9 cellular contexts compared by ENCODE assay signal in genomic region chr12:1533602-1534304, GRCh38.
DNase-seq lines count a peak whose midpoint lies in the region; ATAC-seq, FAIRE-seq and TF ChIP-seq lines count a peak whose summit lies in the region.
"Had no signal": no experiment of that assay in that cellular context is flagged by ENCODE, and none has a peak within 500 bp of the region (broad histone marks: within the 10 kb centered on the region; RNA-seq: fewer than 3 reads in every experiment).

No MANE protein-coding gene starts in this region.

- TF ChIP-seq EP300 in neural cell (conservative IDR thresholded peaks at IDR 0.05; ENCODE audit: poor library complexity, severe bottlenecking): no peak

- FAIRE-seq in HTR-8/SVneo (lab: Jason Lieb, UNC): peak; percentile 89

- no peak for TF ChIP-seq RAD21 in neural cell (conservative IDR thresholded peaks at IDR 0.05)

- intact Hi-C loops in posterior vena cava (cut with DNase I) (no loop called here), sciatic nerve (cut with DNase I) (no loop called here)

- no peaks in the 10 kb centered on the region for H3K9me2 ChIP-seq in neural cell (ENCODE audit: insufficient read depth, low read length)

- no peak overlapping the region for H3K27ac ChIP-seq in neural cell (ENCODE audit: low read length)
- H3K27ac ChIP-seq: skin epidermis had no signal

- H3K9ac ChIP-seq in neural cell (ENCODE audit: low read length): peak overlapping the region; percentile 25

- peaks cover 92% of the 10 kb centered on the region for H3K79me2 ChIP-seq in neural cell (replicated peaks; ENCODE audit: insufficient read depth, low read length)

- DNase-seq in HTR-8/SVneo (ENCODE audit: insufficient read length, low spot score) (no peak), posterior vena cava (ENCODE audit: low spot score) (no peak), DMS53 (lab: John Stamatoyannopoulos, UW) (no peak), sciatic nerve (ENCODE audit: low spot score) (no peak)
- peak; percentile 77 to 78 for DNase-seq in activated T-cell treated with anti-CD3 and anti-CD28 coated beads, Interleukin-2, amount 50 U/mL, for 48 hours

- H3K9me3 ChIP-seq in neural cell (ENCODE audit: low read length): no peaks in the 10 kb centered on the region

- H3K36me3 ChIP-seq in neural cell (ENCODE audit: insufficient read depth, low read length): no peaks in the 10 kb centered on the region

- H3K4me3 ChIP-seq in GM12875 (ENCODE audit: low read depth, low read length) (peak overlapping the region; percentile 31), neural cell (ENCODE audit: low read length) (peak overlapping the region; percentile 83)

- no peaks in the 10 kb centered on the region for H3K27me3 ChIP-seq in neural cell (ENCODE audit: insufficient read depth, low read depth, low read length)

- ATAC-seq in GM21367 (IDR thresholded peaks at IDR 0.05; ENCODE audit: unreplicated experiment) (peak; percentile 43), sciatic nerve (no peak)

- no peaks in the 10 kb centered on the region for H3F3A ChIP-seq in neural cell (ENCODE audit: insufficient read depth, low read length, poor library complexity, severe bottlenecking)

- H2AFZ ChIP-seq in neural cell (ENCODE audit: low read depth, low read length): no peak overlapping the region

- H4K20me1 ChIP-seq in neural cell (ENCODE audit: insufficient read depth): no peaks in the 10 kb centered on the region

- peak overlapping the region; percentile 35 for H3K4me2 ChIP-seq in neural cell (ENCODE audit: low read length)

- TF ChIP-seq CTCF in GM12875 (IDR thresholded peaks at IDR 0.05; ENCODE audit: borderline replicate concordance, insufficient read depth, low read depth, low read length) (no peak), neural cell (IDR thresholded peaks at IDR 0.05; ENCODE audit: poor library complexity, severe bottlenecking) (no peak)

TF ChIP-seq in neural cell, 6 proteins besides CTCF, POLR2A, EP300 and RAD21:
- no peak for TF ChIP-seq MXI1 (conservative IDR thresholded peaks at IDR 0.05; ENCODE audit: poor library complexity, severe bottlenecking)
- no peak for TF ChIP-seq REST (IDR thresholded peaks at IDR 0.05; ENCODE audit: borderline replicate concordance)
- TF ChIP-seq POLR2AphosphoS5 (IDR thresholded peaks at IDR 0.05): no peak
- no peak for TF ChIP-seq SMC3 (conservative IDR thresholded peaks at IDR 0.05; ENCODE audit: poor library complexity)
- no peak for TF ChIP-seq EZH2 (IDR thresholded peaks at IDR 0.05; ENCODE audit: borderline replicate concordance, insufficient read depth, low read length, poor library complexity, severe bottlenecking)
- no peak for TF ChIP-seq TAF1 (IDR thresholded peaks at IDR 0.05; ENCODE audit: low read depth)
TF ChIP-seq in neural cell: peak in this region for 0.

Comparison
In these comparisons a context has a peak if more than half of its experiments do, and no peak if none do; other contexts are left out.
1. DNase-seq: peak in activated T-cell treated with anti-CD3 and anti-CD28 coated beads, Interleukin-2, amount 50 U/mL, for 48 hours (2 of 2); none in HTR-8/SVneo (single experiment), posterior vena cava (single experiment), DMS53 (single experiment) and sciatic nerve (single experiment).